ENCODE assay signal across 8 cellular contexts in genomic region chr2:237026981-237027711, GRCh38. TPM values are rescaled to one million over a fixed set of nuclear protein-coding genes. Genes with fewer than 3 reads are reported as not detected.
DNase-seq lines count a peak whose midpoint lies in the region; ATAC-seq and TF ChIP-seq lines count a peak whose summit lies in the region.

No MANE protein-coding gene starts in this region.

- BruUV-seq in Panc1 (replicated peaks; lab: Mats Ljungman, UMichigan): no TSS peak

- H4K20me1 ChIP-seq in DND-41 (ENCODE audit: insufficient read depth, low read length) (no peaks in the 10 kb centered on the region; the same call in 1 of the 2 replicates), Karpas-422 (ENCODE audit: insufficient read depth, low read depth, low read length) (no peaks in the 10 kb centered on the region)

- no peak overlapping the region for H2AFZ ChIP-seq in DND-41 (ENCODE audit: low read depth, low read length)
- no peak overlapping the region for H2AFZ ChIP-seq in Karpas-422 (ENCODE audit: low read length)

- no peak overlapping the region for H3K4me2 ChIP-seq in DND-41 (ENCODE audit: insufficient read depth, low read length)
- no peak overlapping the region for H3K4me2 ChIP-seq in Karpas-422 (ENCODE audit: low read depth, low read length, poor library complexity, severe bottlenecking)

- POLR2A ChIA-PET in Panc1 (lab: Charles Lee): no interaction called here

- no peaks in the 10 kb centered on the region for H3K9me2 ChIP-seq in Karpas-422 (replicated peaks; ENCODE audit: insufficient read depth, low read length)

- 53 to 58% methylated on average over 8 of the region's 8 CpGs for WGBS in heart right ventricle, 2 donors

- no peak overlapping the region for H3K4me3 ChIP-seq in DND-41 (ENCODE audit: low read depth in 1 of 2, low read length in 2 of 2)
- H3K4me3 ChIP-seq in Karpas-422 (ENCODE audit: low read length): no peak overlapping the region
- no peak overlapping the region for H3K4me3 ChIP-seq in Panc1 (ENCODE audit: low read depth in 2 of 2, low read length in 2 of 2)
- no peak overlapping the region for H3K4me3 ChIP-seq in heart right ventricle

- in situ Hi-C loops in Panc1 (cut with HindIII; ENCODE audit: low pct_unique_long_range_greater_than_20kb, low sequenced_read_pairs): no loop called here

- CTCF ChIA-PET in Panc1 (lab: Charles Lee): no interaction called here

- no peaks in the 10 kb centered on the region for H3K4me1 ChIP-seq in DND-41 (ENCODE audit: insufficient read depth, low read length)
- H3K4me1 ChIP-seq in Karpas-422 (ENCODE audit: low read length): no peaks in the 10 kb centered on the region
- H3K4me1 ChIP-seq in Panc1 (ENCODE audit: control insufficient read depth, insufficient read depth, low read length): no peaks in the 10 kb centered on the region
- H3K4me1 ChIP-seq in heart right ventricle: peaks cover 0 to 5% (median 0%) of the 10 kb centered on the region in 9 donors

- peak; percentile 30 for DNase-seq in DND-41
- DNase-seq in Karpas-422: peak; percentile 76
- peak; percentile 25 for DNase-seq in Panc1 (ENCODE audit: low read depth, low spot score)
- peak; percentile 52 for DNase-seq in amniotic epithelial cell (ENCODE audit: low read depth)
- DNase-seq in heart right ventricle: peak; percentile 71 to 72
- DNase-seq in putamen (ENCODE audit: low spot score): peak; percentile 16

- ATAC-seq in DND-41 (ENCODE audit: insufficient read depth, low read depth) (peak; percentile 58; the same call in 2 of the 3 replicates), Panc1 (peak; percentile 94), heart right ventricle (peak; percentile 83 to 92 (median 89)), HG02763 (IDR thresholded peaks at IDR 0.05; ENCODE audit: unreplicated experiment) (no peak), GM21381 (IDR thresholded peaks at IDR 0.05; ENCODE audit: unreplicated experiment) (no peak)

- TF ChIP-seq CTCF in DND-41 (IDR thresholded peaks at IDR 0.05; ENCODE audit: borderline replicate concordance, extremely low read depth, low read length, poor library complexity, severe bottlenecking): peak; percentile 61
- peak; percentile 88 for TF ChIP-seq CTCF in Panc1 (IDR thresholded peaks at IDR 0.05)
- TF ChIP-seq CTCF in heart right ventricle (IDR thresholded peaks at IDR 0.05): peak; percentile 63 to 94 (median 86)

- H3K9me3 ChIP-seq in DND-41 (ENCODE audit: insufficient read depth, low read length, severe bottlenecking): no peaks in the 10 kb centered on the region
- no peaks in the 10 kb centered on the region for H3K9me3 ChIP-seq in Karpas-422 (ENCODE audit: low read length)
- no peaks in the 10 kb centered on the region for H3K9me3 ChIP-seq in Panc1 (ENCODE audit: control insufficient read depth, insufficient read depth, low read depth, low read length)
- peaks cover 0 to 7% (median 4%) of the 10 kb centered on the region in 11 donors for H3K9me3 ChIP-seq in heart right ventricle

- H3K36me3 ChIP-seq in DND-41 (ENCODE audit: insufficient read depth, low read length) (no peaks in the 10 kb centered on the region), Karpas-422 (ENCODE audit: insufficient read depth, low read length) (no peaks in the 10 kb centered on the region), Panc1 (ENCODE audit: control insufficient read depth, insufficient read depth, low read length) (no peaks in the 10 kb centered on the region), heart right ventricle (no peaks in the 10 kb centered on the region)

- intact Hi-C loops in Panc1 (cut with micrococcal nuclease; ENCODE audit: unreplicated experiment): loop anchor here (2.0 kb wide), 1 partner anchor 674 kb away; no protein-coding TSS in a partner anchor
- intact Hi-C loops in heart right ventricle (cut with DNase I): loop anchor here (1.0 to 10.0 kb wide), 10 partner anchors 455 to 675 kb away; partner anchors contain the start of gene ACKR3 (in 5 of the 10)

- H3K27ac ChIP-seq in DND-41 (ENCODE audit: low read length): no peak overlapping the region
- H3K27ac ChIP-seq in Karpas-422 (ENCODE audit: low read length): no peak overlapping the region
- H3K27ac ChIP-seq in Panc1 (ENCODE audit: low read length): no peak overlapping the region
- H3K27ac ChIP-seq in heart right ventricle: peak overlapping the region in 1 of 10 donors; percentile 31

- H3K27me3 ChIP-seq in DND-41 (ENCODE audit: insufficient read depth, low read length, poor library complexity) (no peaks in the 10 kb centered on the region), Karpas-422 (ENCODE audit: low read length) (no peaks in the 10 kb centered on the region), Panc1 (ENCODE audit: control insufficient read depth, insufficient read depth, low read length) (peaks cover 7% of the 10 kb centered on the region; the same call in 1 of the 2 replicates), heart right ventricle (no peaks in the 10 kb centered on the region)

- H3K9ac ChIP-seq in DND-41 (ENCODE audit: low read depth, low read length) (no peak overlapping the region), Karpas-422 (ENCODE audit: low read length) (no peak overlapping the region)

- no peaks in the 10 kb centered on the region for H3K79me2 ChIP-seq in DND-41 (ENCODE audit: insufficient read depth, low read length)
- H3K79me2 ChIP-seq in Karpas-422 (ENCODE audit: low read length): no peaks in the 10 kb centered on the region

RNA-seq across cellular contexts. Expression of gene COPS8, which starts 58.5 kb away (rescaled TPM):
- total RNA-seq in Karpas-422 (2014; rRNA removed; shearing (Covaris generic); ENCODE audit: low replicate concordance): 105 and 133 TPM in 2 replicates
- 57.9 TPM for total RNA-seq in Panc1 (2021; ENCODE audit: unreplicated experiment)
- polyA plus RNA-seq in Panc1 (2012; ENCODE audit: insufficient read length): 49.4 TPM
- total RNA-seq in heart right ventricle: 100 to 1,000 TPM in 2 of 10 donors, 10 to 100 TPM in 8; 72.0 to 112 (median 92.2) TPM
- 100 to 1,000 TPM in 1 of 2 donors, 10 to 100 TPM in 1; 22.0 to 143 TPM for polyA plus RNA-seq in heart right ventricle

Comparison
In these comparisons a context has a peak if more than half of its experiments do, and no peak if none do; other contexts are left out.
1. ATAC-seq: peak in DND-41 (single experiment), Panc1 (single experiment) and heart right ventricle (8 of 8); none in HG02763 (single experiment) and GM21381 (single experiment).
2. DNase-seq: peak in every context shown above with its lines; median percentile 76 in Karpas-422; 72 in heart right ventricle; 52 in amniotic epithelial cell; 30 in DND-41; 25 in Panc1; 16 in putamen.
3. Peak in every context shown above with its lines, with median percentiles within 50 percentile points of each other: CTCF ChIP-seq.